In genomic region chr2:25673170-25674002, GRCh38 we compare ENCODE assay signal across 1 cellular context.
TF ChIP-seq lines count a peak whose summit lies in the region.

DTNB (minus strand) TSS chr2:25673577; CDS start chr2:25652660, 20,917 bp downstream.

TF ChIP-seq in HepG2, 621 proteins besides CTCF, POLR2A, EP300 and RAD21 (continued from another document and continues in another):
- peak; percentile 13; the same call in 1 of the 2 replicates for TF ChIP-seq MLXIP (CRISPR knock-in tag; IDR thresholded peaks at IDR 0.05; ENCODE audit: borderline replicate concordance)
- TF ChIP-seq ZSCAN22 (CRISPR knock-in tag; IDR thresholded peaks at IDR 0.05), result no peak
- 0 out of 2 replicates have a peak, but pooled peaks have one; percentile 15 for TF ChIP-seq ZNF143 (CRISPR knock-in tag; IDR thresholded peaks at IDR 0.05)
- no peak for TF ChIP-seq SNAPC2 (CRISPR knock-in tag; IDR thresholded peaks at IDR 0.05)
- no peak for TF ChIP-seq HMG20B (CRISPR knock-in tag; conservative IDR thresholded peaks at IDR 0.05)
- 0 out of 2 replicates have a peak, but pooled peaks have one; percentile 15 for TF ChIP-seq ZNF567 (CRISPR knock-in tag; IDR thresholded peaks at IDR 0.05; ENCODE audit: borderline replicate concordance)
- TF ChIP-seq TFDP1 (CRISPR knock-in tag; IDR thresholded peaks at IDR 0.05; ENCODE audit: borderline replicate concordance), result peak; percentile 73
- TF ChIP-seq MAZ (IDR thresholded peaks at IDR 0.05; ENCODE audit: borderline replicate concordance, low read depth, low read length), result 0 out of 2 replicates have a peak, but pooled peaks have one; percentile 42
- peak; percentile 85 for TF ChIP-seq MAZ (CRISPR knock-in tag; IDR thresholded peaks at IDR 0.05; ENCODE audit: low read depth)
- TF ChIP-seq ZNF503 (CRISPR knock-in tag; IDR thresholded peaks at IDR 0.05), result no peak
- no peak for TF ChIP-seq SYNCRIP (IDR thresholded peaks at IDR 0.05; ENCODE audit: insufficient read depth, low read depth, low read length)
- TF ChIP-seq ZC3H13 (CRISPR knock-in tag; IDR thresholded peaks at IDR 0.05), result peak; percentile 39; the same call in 1 of the 2 replicates
- 0 out of 2 replicates have a peak, but pooled peaks have one; percentile 34 for TF ChIP-seq ZNF546 (CRISPR knock-in tag; conservative IDR thresholded peaks at IDR 0.05)
- peak; percentile 28; the same call in 1 of the 2 replicates for TF ChIP-seq ZNF281 (CRISPR knock-in tag; IDR thresholded peaks at IDR 0.05; ENCODE audit: borderline replicate concordance)
- no peak for TF ChIP-seq RCOR2 (CRISPR knock-in tag; IDR thresholded peaks at IDR 0.05)
- no peak for TF ChIP-seq PHB2 (IDR thresholded peaks at IDR 0.05; ENCODE audit: partially characterized antibody)
- peak; percentile 95; the same call in 1 of the 2 replicates for TF ChIP-seq ZMAT3 (CRISPR knock-in tag; conservative IDR thresholded peaks at IDR 0.05)
- TF ChIP-seq ZNF253 (CRISPR knock-in tag; IDR thresholded peaks at IDR 0.05; ENCODE audit: borderline replicate concordance), result 0 out of 2 replicates have a peak, but pooled peaks have one; percentile 12
- no peak for TF ChIP-seq ZBTB7A (CRISPR knock-in tag; IDR thresholded peaks at IDR 0.05)
- TF ChIP-seq XBP1 (CRISPR knock-in tag; IDR thresholded peaks at IDR 0.05), result no peak
- peak; percentile 81; the same call in 1 of the 2 replicates for TF ChIP-seq ATF7-NPFF (CRISPR knock-in tag; IDR thresholded peaks at IDR 0.05; ENCODE audit: low read depth)
- TF ChIP-seq ZNF230 (CRISPR knock-in tag; IDR thresholded peaks at IDR 0.05), result 0 out of 2 replicates have a peak, but pooled peaks have one; percentile 28
- TF ChIP-seq TFDP2 (CRISPR knock-in tag; IDR thresholded peaks at IDR 0.05), result peak; percentile 84
- 0 out of 2 replicates have a peak, but pooled peaks have one; percentile 65 for TF ChIP-seq ZNF17 (CRISPR knock-in tag; IDR thresholded peaks at IDR 0.05)
- TF ChIP-seq MYNN (CRISPR knock-in tag; IDR thresholded peaks at IDR 0.05; ENCODE audit: low read depth), result no peak
- TF ChIP-seq YEATS2 (CRISPR knock-in tag; IDR thresholded peaks at IDR 0.05; ENCODE audit: borderline replicate concordance), result peak; percentile 72
- 0 out of 2 replicates have a peak, but pooled peaks have one; percentile 32 for TF ChIP-seq ZSCAN31 (CRISPR knock-in tag; IDR thresholded peaks at IDR 0.05; ENCODE audit: low read depth)
- TF ChIP-seq MXD1 (CRISPR knock-in tag; IDR thresholded peaks at IDR 0.05), result peak; percentile 32; the same call in 1 of the 2 replicates
- 0 out of 2 replicates have a peak, but pooled peaks have one; percentile 42 for TF ChIP-seq NR2C2 (CRISPR knock-in tag; IDR thresholded peaks at IDR 0.05; ENCODE audit: borderline replicate concordance)
- peak; percentile 73 for TF ChIP-seq POLR2G (IDR thresholded peaks at IDR 0.05; ENCODE audit: low read depth, low read length)
- peak; percentile 51; the same call in 1 of the 2 replicates for TF ChIP-seq TAF1 (CRISPR knock-in tag; IDR thresholded peaks at IDR 0.05)
- TF ChIP-seq ZGPAT (CRISPR knock-in tag; IDR thresholded peaks at IDR 0.05), result peak; percentile 27; the same call in 1 of the 2 replicates
- peak; percentile 53; the same call in 1 of the 2 replicates for TF ChIP-seq PATZ1 (CRISPR knock-in tag; IDR thresholded peaks at IDR 0.05)
- no peak; the same call in 1 of the 2 replicates for TF ChIP-seq ZBTB3 (CRISPR knock-in tag; IDR thresholded peaks at IDR 0.05; ENCODE audit: borderline replicate concordance, low read depth)
- peak; percentile 55; the same call in 1 of the 2 replicates for TF ChIP-seq ZNF773 (CRISPR knock-in tag; IDR thresholded peaks at IDR 0.05; ENCODE audit: borderline replicate concordance)
- peak; percentile 98; the same call in 1 of the 2 replicates for TF ChIP-seq ZFP82 (CRISPR knock-in tag; IDR thresholded peaks at IDR 0.05; ENCODE audit: borderline replicate concordance)
- no peak for TF ChIP-seq ZNF550 (CRISPR knock-in tag; IDR thresholded peaks at IDR 0.05; ENCODE audit: borderline replicate concordance)
- TF ChIP-seq HOXA9 (CRISPR knock-in tag; IDR thresholded peaks at IDR 0.05; ENCODE audit: borderline replicate concordance), result peak; percentile 49; the same call in 1 of the 2 replicates
- peak; percentile 76; the same call in 1 of the 2 replicates for TF ChIP-seq KLF15 (CRISPR knock-in tag; IDR thresholded peaks at IDR 0.05; ENCODE audit: borderline replicate concordance)
- TF ChIP-seq ZBTB4 (CRISPR knock-in tag; IDR thresholded peaks at IDR 0.05; ENCODE audit: borderline replicate concordance), result peak; percentile 55; the same call in 1 of the 2 replicates
- TF ChIP-seq ATAD3A (CRISPR knock-in tag; IDR thresholded peaks at IDR 0.05), result peak; percentile 30; the same call in 1 of the 2 replicates
- TF ChIP-seq CHD2 (IDR thresholded peaks at IDR 0.05; ENCODE audit: low read depth, low read length), result 0 out of 2 replicates have a peak, but pooled peaks have one; percentile 29
- peak; percentile 58; the same call in 1 of the 2 replicates for TF ChIP-seq ERF (CRISPR knock-in tag; IDR thresholded peaks at IDR 0.05)
- TF ChIP-seq KLF6 (CRISPR knock-in tag; IDR thresholded peaks at IDR 0.05), result no peak
- TF ChIP-seq ZNF879 (CRISPR knock-in tag; IDR thresholded peaks at IDR 0.05), result peak; percentile 85; the same call in 1 of the 2 replicates
